In genomic region chr20:10929023-10929422, GRCh38 we compare ENCODE assay signal across 9 cellular contexts.
"Had no signal": no experiment of that assay in that cellular context is flagged by ENCODE, and none has a peak within 500 bp of the region (broad histone marks: within the 10 kb centered on the region; RNA-seq: fewer than 3 reads in every experiment).

No MANE protein-coding gene starts in this region.

- ATAC-seq: activated CD4-positive, CD25-positive, alpha-beta regulatory T cell treated with anti-CD3 and anti-CD28 coated beads, Interleukin-2, amount 50 U/mL, for 24 hours; stimulated activated effector memory CD8-positive, alpha-beta T cell treated with anti-CD3 and anti-CD28 coated beads, Interleukin-12 subunit alpha, Interleukin-12 subunit beta, amount 100 ng/mL, for 72 hours had no signal

- DNase-seq: activated gamma-delta T cell; activated T-cell treated with anti-CD3 and anti-CD28 coated beads, Interleukin-2, amount 50 U/mL, for 48 hours; anterior cingulate cortex; effector CD4-positive, alpha-beta T cell; immature natural killer cell; small intestine; tibial artery had no signal

- H3K4me3 ChIP-seq: tibial artery had no signal
